In the genomic region with DNA sequence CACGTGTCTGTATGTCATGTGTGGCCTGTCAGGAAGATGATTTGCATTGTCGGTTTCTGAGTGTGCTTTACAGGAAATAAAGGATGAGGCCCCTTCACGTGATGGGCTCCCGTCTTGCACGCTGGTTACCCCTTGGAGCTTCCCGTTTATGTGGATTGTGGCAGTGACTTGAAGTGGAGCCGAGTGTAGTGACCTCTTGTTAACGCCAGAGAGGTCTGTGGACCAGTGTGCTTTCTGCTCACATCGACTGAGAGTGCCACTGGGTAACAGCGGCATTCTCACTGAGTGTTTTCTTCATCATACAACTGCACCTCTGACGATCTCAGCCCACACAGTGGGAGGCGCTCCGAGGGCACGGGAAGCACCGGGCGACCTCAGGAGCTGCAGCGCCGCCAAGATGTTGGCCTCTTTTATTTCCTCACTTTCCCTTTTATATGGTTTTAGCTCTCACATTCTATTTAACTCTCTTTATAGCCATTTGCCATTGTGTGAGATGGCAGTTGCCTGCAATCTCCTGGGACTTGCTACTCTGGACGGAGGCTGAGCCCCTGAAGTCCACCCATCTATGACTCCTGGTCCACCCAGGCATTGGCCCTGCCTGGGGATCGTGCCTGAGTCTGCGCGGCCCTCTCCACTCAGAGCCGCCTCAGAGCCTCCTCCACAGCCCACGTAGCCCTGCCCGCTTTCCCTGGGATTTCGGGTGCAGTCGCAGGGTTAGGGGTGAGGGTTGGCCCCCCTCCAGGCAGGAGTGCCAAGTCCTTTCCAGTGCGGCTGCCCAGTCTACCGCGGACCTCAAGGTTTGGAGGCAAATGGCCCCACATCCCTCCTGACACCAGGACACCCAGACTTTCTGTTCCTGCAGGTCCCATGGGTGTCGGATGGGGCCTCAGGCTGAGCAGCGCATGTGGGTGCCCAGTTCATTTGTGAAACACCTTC, we compare ENCODE assay signal across 10 cellular contexts.
DNase-seq lines count a peak whose midpoint lies in the region; ATAC-seq, FAIRE-seq and TF ChIP-seq lines count a peak whose summit lies in the region.
"Had no signal": no experiment of that assay in that cellular context is flagged by ENCODE, and none has a peak within 500 bp of the region (broad histone marks: within the 10 kb centered on the region; RNA-seq: fewer than 3 reads in every experiment).

No MANE protein-coding gene starts in this region.

- H3K27me3 ChIP-seq in GM12878 (replicated peaks in 1 of 2; ENCODE audit: control insufficient read depth in 2 of 2, insufficient read depth in 2 of 2, low read length in 1 of 2) (no peaks in the 10 kb centered on the region), gastrocnemius medialis (no peaks in the 10 kb centered on the region)

- intact Hi-C loops in GM12878 (cut with micrococcal nuclease; ENCODE audit: unreplicated experiment) = no loop called here
- intact Hi-C loops in gastrocnemius medialis (cut with DNase I; ENCODE audit: low total_unique reads) = no loop called here

- H3K9ac ChIP-seq in GM12878 (ENCODE audit: control insufficient read depth, insufficient read depth, low read length) = no peak overlapping the region
- H3K9ac ChIP-seq: KMS-11 had no signal

- WGBS in GM12878 (ENCODE audit: insufficient coverage, insufficient replicate concordance, low lambda C conversion rate, missing lambda C conversion rate) = 33% methylated on average over 32 of the region's 32 CpGs

- DNase-seq in NOMO-1 treated with DMSO at 0.1 percent for 48 hours (lab: John Stamatoyannopoulos, UW; ENCODE audit: unreplicated experiment) (peak; percentile 94), GM12878 (ENCODE audit: low read depth, low spot score) (no peak), gastrocnemius medialis (no peak), NCI-H446 treated with DMSO at 0.1 percent for 48 hours (lab: John Stamatoyannopoulos, UW) (no peak), SIG-M5 treated with dmso at 0.1 percent for 504 hours (lab: John Stamatoyannopoulos, UW; ENCODE audit: unreplicated experiment) (no peak)
- peak; percentile 69 for DNase-seq in stimulated activated CD4-positive, alpha-beta T cell treated with anti-CD3 and anti-CD28 coated beads, Interleukin-1b, Interleukin-23, amount 100 ng/mL, for 48 hours

- TF ChIP-seq POLR2A in GM12878 (IDR thresholded peaks at IDR 0.05; ENCODE audit: low read depth, low read length) (no peak), gastrocnemius medialis (IDR thresholded peaks at IDR 0.05) (no peak)

- no peak overlapping the region for H3K4me3 ChIP-seq in GM12878
- H3K4me3 ChIP-seq in gastrocnemius medialis = no peak overlapping the region

- H2AFZ ChIP-seq in GM12878 (ENCODE audit: control insufficient read depth, low read depth, low read length) = peak overlapping the region; percentile 49

- CTCF ChIA-PET in GM12878 (lab: Yijun Ruan, JAX) = no interaction called here

- ATAC-seq in GM21515 (IDR thresholded peaks at IDR 0.05; ENCODE audit: unreplicated experiment) (peak; percentile 50), GM12878 (no peak), HG03196 (IDR thresholded peaks at IDR 0.05; ENCODE audit: unreplicated experiment) (no peak), gastrocnemius medialis (no peak)

- H3K9me3 ChIP-seq in GM12878 (replicated peaks; ENCODE audit: control insufficient read depth, insufficient read depth, low read length) = no peaks in the 10 kb centered on the region; the same call in 2 of the 3 replicates
- no peaks in the 10 kb centered on the region for H3K9me3 ChIP-seq in gastrocnemius medialis

- in situ Hi-C loops in GM12878 (cut with MboI) (no loop called here), gastrocnemius medialis (cut with MboI; ENCODE audit: low sequenced_read_pairs in 4 of 4) (no loop called here)

- SMC1A ChIA-PET in GM12878 (lab: Charles Lee; ENCODE audit: uncharacterized antibody, unreplicated experiment) = no interaction called here

- RAD21 ChIA-PET in GM12878 (lab: Charles Lee; ENCODE audit: unreplicated experiment) = no interaction called here

- H3K36me3 ChIP-seq in GM12878 (ENCODE audit: control insufficient read depth in 2 of 2, insufficient read depth in 2 of 2, low read length in 1 of 2) = no peaks in the 10 kb centered on the region
- H3K36me3 ChIP-seq in gastrocnemius medialis = no peaks in the 10 kb centered on the region

- no peak for TF ChIP-seq EP300 in GM12878 (IDR thresholded peaks at IDR 0.05; ENCODE audit: borderline replicate concordance in 1 of 2, control insufficient read depth in 1 of 2, low read depth in 2 of 2, low read length in 2 of 2)

- FAIRE-seq in GM12878 (lab: Jason Lieb, UNC) = no peak
- FAIRE-seq: endometrium had no signal

- H3K4me2 ChIP-seq in GM12878 (ENCODE audit: control insufficient read depth, insufficient read depth) = peak overlapping the region; percentile 20; the same call in 1 of the 2 replicates
- H3K4me2 ChIP-seq: KMS-11 had no signal

- no peak; a peak in 1 of 6 replicates for TF ChIP-seq CTCF in GM12878 (IDR thresholded peaks at IDR 0.05 in 2 of 3, conservative IDR thresholded peaks at IDR 0.05 in 1 of 3; ENCODE audit: control insufficient read depth in 2 of 3, extremely low read depth in 1 of 3, insufficient read depth in 1 of 3, low read depth in 3 of 3, low read length in 3 of 3)
- no peak for TF ChIP-seq CTCF in gastrocnemius medialis (IDR thresholded peaks at IDR 0.05 in 4 of 5, conservative IDR thresholded peaks at IDR 0.05 in 1 of 5)

- no peaks in the 10 kb centered on the region for H3K79me2 ChIP-seq in GM12878 (ENCODE audit: control insufficient read depth, insufficient read depth, low read length)

- H3K27ac ChIP-seq in GM12878 (ENCODE audit: control insufficient read depth, insufficient read depth) (no peak overlapping the region), gastrocnemius medialis (no peak overlapping the region)
- H3K27ac ChIP-seq: KMS-11 had no signal

- TF ChIP-seq RAD21 in GM12878 (IDR thresholded peaks at IDR 0.05; ENCODE audit: insufficient read depth, low read depth, low read length) = no peak

- POLR2A ChIA-PET in GM12878 (lab: Charles Lee) = no interaction called here

- no TSS peak for BruUV-seq in GM12878 (replicated peaks; lab: Mats Ljungman, UMichigan)

- H4K20me1 ChIP-seq in GM12878 (ENCODE audit: control insufficient read depth, insufficient read depth) = no peaks in the 10 kb centered on the region

- H3K4me1 ChIP-seq in GM12878 (ENCODE audit: control insufficient read depth, insufficient read depth, low read length) (peaks cover 4% of the 10 kb centered on the region), gastrocnemius medialis (no peaks in the 10 kb centered on the region)

TF ChIP-seq in GM12878, 131 proteins besides CTCF, POLR2A, EP300 and RAD21:
- TF ChIP-seq, protein P1, sequence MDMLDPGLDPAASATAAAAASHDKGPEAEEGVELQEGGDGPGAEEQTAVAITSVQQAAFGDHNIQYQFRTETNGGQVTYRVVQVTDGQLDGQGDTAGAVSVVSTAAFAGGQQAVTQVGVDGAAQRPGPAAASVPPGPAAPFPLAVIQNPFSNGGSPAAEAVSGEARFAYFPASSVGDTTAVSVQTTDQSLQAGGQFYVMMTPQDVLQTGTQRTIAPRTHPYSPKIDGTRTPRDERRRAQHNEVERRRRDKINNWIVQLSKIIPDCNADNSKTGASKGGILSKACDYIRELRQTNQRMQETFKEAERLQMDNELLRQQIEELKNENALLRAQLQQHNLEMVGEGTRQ (IDR thresholded peaks at IDR 0.05; ENCODE audit: borderline replicate concordance, low read depth, low read length) = no peak
- TF ChIP-seq POLR2AphosphoS2 (IDR thresholded peaks at IDR 0.05; ENCODE audit: low read depth, low read length) (no peak), SMARCA5 (IDR thresholded peaks at IDR 0.05) (no peak), FOXM1 (IDR thresholded peaks at IDR 0.05; ENCODE audit: low read depth, low read length) (no peak)
- TF ChIP-seq, protein P2, sequence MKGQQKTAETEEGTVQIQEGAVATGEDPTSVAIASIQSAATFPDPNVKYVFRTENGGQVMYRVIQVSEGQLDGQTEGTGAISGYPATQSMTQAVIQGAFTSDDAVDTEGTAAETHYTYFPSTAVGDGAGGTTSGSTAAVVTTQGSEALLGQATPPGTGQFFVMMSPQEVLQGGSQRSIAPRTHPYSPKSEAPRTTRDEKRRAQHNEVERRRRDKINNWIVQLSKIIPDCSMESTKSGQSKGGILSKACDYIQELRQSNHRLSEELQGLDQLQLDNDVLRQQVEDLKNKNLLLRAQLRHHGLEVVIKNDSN (IDR thresholded peaks at IDR 0.05; ENCODE audit: borderline replicate concordance, extremely low read length, insufficient read depth, low read depth, low read length) = peak; percentile 26
- TF ChIP-seq, protein P3, sequence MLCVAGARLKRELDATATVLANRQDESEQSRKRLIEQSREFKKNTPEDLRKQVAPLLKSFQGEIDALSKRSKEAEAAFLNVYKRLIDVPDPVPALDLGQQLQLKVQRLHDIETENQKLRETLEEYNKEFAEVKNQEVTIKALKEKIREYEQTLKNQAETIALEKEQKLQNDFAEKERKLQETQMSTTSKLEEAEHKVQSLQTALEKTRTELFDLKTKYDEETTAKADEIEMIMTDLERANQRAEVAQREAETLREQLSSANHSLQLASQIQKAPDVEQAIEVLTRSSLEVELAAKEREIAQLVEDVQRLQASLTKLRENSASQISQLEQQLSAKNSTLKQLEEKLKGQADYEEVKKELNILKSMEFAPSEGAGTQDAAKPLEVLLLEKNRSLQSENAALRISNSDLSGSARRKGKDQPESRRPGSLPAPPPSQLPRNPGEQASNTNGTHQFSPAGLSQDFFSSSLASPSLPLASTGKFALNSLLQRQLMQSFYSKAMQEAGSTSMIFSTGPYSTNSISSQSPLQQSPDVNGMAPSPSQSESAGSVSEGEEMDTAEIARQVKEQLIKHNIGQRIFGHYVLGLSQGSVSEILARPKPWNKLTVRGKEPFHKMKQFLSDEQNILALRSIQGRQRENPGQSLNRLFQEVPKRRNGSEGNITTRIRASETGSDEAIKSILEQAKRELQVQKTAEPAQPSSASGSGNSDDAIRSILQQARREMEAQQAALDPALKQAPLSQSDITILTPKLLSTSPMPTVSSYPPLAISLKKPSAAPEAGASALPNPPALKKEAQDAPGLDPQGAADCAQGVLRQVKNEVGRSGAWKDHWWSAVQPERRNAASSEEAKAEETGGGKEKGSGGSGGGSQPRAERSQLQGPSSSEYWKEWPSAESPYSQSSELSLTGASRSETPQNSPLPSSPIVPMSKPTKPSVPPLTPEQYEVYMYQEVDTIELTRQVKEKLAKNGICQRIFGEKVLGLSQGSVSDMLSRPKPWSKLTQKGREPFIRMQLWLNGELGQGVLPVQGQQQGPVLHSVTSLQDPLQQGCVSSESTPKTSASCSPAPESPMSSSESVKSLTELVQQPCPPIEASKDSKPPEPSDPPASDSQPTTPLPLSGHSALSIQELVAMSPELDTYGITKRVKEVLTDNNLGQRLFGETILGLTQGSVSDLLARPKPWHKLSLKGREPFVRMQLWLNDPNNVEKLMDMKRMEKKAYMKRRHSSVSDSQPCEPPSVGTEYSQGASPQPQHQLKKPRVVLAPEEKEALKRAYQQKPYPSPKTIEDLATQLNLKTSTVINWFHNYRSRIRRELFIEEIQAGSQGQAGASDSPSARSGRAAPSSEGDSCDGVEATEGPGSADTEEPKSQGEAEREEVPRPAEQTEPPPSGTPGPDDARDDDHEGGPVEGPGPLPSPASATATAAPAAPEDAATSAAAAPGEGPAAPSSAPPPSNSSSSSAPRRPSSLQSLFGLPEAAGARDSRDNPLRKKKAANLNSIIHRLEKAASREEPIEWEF (IDR thresholded peaks at IDR 0.05; ENCODE audit: insufficient replicate concordance, low read depth, low read length) = no peak

Comparison
In these comparisons a context has a peak if more than half of its experiments do, and no peak if none do; other contexts are left out.
1. DNase-seq: peak in NOMO-1 treated with DMSO at 0.1 percent for 48 hours (single experiment) and stimulated activated CD4-positive, alpha-beta T cell treated with anti-CD3 and anti-CD28 coated beads, Interleukin-1b, Interleukin-23, amount 100 ng/mL, for 48 hours (single experiment); none in GM12878 (single experiment), gastrocnemius medialis (0 of 2), NCI-H446 treated with DMSO at 0.1 percent for 48 hours (single experiment) and SIG-M5 treated with dmso at 0.1 percent for 504 hours (single experiment).